ENCODE assay signal across 20 cellular contexts in the genomic region with DNA sequence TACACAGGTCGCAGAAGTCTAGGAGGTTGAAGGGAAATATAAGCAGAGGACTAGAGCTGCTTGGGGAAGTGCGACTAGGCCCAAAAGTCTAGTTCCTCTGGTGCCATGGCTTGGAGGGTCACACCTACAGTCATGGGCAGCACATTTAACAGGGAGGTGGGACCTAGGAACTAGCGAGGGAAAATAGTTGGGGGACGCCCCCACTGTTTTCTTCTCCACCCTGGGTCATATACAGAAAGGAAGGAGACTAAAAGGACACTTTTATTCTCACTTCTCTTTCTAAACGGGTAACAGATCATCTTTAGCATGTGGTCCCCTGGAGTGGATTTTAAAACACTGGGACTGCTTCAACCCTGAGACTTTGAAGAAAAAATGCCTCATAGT. TPM values are rescaled to one million over a fixed set of nuclear protein-coding genes. Genes with fewer than 3 reads are reported as not detected.
DNase-seq lines count a peak whose midpoint lies in the region; ATAC-seq and TF ChIP-seq lines count a peak whose summit lies in the region.
"Had no signal": no experiment of that assay in that cellular context is flagged by ENCODE, and none has a peak within 500 bp of the region (broad histone marks: within the 10 kb centered on the region; RNA-seq: fewer than 3 reads in every experiment).

No MANE protein-coding gene starts in this region.

- H3K9me3 Mint-ChIP-seq in WTC11, result peaks cover 65% of the 10 kb centered on the region
- H3K9me3 Mint-ChIP-seq in nephron progenitor cell, result peaks cover 83% of the 10 kb centered on the region
- peaks cover 7 to 37% (median 19%) of the 10 kb centered on the region in 6 donors for H3K9me3 Mint-ChIP-seq in immature natural killer cell

- H3K4me3 Mint-ChIP-seq in WTC11 (no peak overlapping the region), nephron progenitor cell (no peak overlapping the region), immature natural killer cell (no peak overlapping the region)

- H3K4me1 Mint-ChIP-seq in WTC11 (peaks cover 4% of the 10 kb centered on the region), nephron progenitor cell (no peaks in the 10 kb centered on the region), immature natural killer cell (peaks cover 5 to 6% of the 10 kb centered on the region in 2 donors)

- CTCF ChIA-PET in WTC11 (lab: Charles Lee) (interaction anchor here (0.7 to 1.9 kb wide), 8 partner anchors 10 to 533 kb away, joined by 3 to 12 read pairs (median 3); no protein-coding TSS in a partner anchor), GM10248 (lab: Yijun Ruan, JAX) (no interaction called here)

- peaks cover 3% of the 10 kb centered on the region for H3K27me3 Mint-ChIP-seq in WTC11 (ENCODE audit: low read depth)
- peaks cover 2% of the 10 kb centered on the region for H3K27me3 Mint-ChIP-seq in nephron progenitor cell (ENCODE audit: low read depth, poor library complexity)
- H3K27me3 Mint-ChIP-seq in immature natural killer cell (ENCODE audit: low read depth in 3 of 3), result peaks cover 0 to 2% (median 0%) of the 10 kb centered on the region in 3 donors

- peak; percentile 6 to 24 (median 12) for DNase-seq in NCI-H1417 (lab: John Stamatoyannopoulos, UW)
- DNase-seq in NCI-H1417 treated with DMSO at 0.1 percent for 48 hours (lab: John Stamatoyannopoulos, UW), result no peak
- DNase-seq in GM12865 (ENCODE audit: low read depth), result peak; percentile 9
- peak; percentile 14 for DNase-seq in WTC11 (ENCODE audit: low spot score)
- DNase-seq in nephron progenitor cell, result peak; percentile 30
- no peak for DNase-seq in immature natural killer cell
- no peak for DNase-seq in GM10248 (ENCODE audit: extremely low spot score)
- no peak for DNase-seq in DMS79 (lab: John Stamatoyannopoulos, UW)
- DNase-seq: activated CD4-positive, alpha-beta T cell treated with anti-CD3 and anti-CD28 coated beads, Interleukin-2, amount 50 U/mL, for 1 hour; activated gamma-delta T cell; cortex of kidney; H7; heart left ventricle; KG1; left ventricle myocardium superior; mucosa of descending colon; NCI-H1092 treated with DMSO at 0.1 percent for 48 hours; NCI-H510A treated with DMSO at 0.1 percent for 48 hours; stimulated activated CD4-positive, alpha-beta T cell treated with anti-CD3 and anti-CD28 coated beads, Interleukin-4, amount 100 ng/mL, for 4 hours had no signal

- H3K27ac Mint-ChIP-seq in WTC11 (no peak overlapping the region), nephron progenitor cell (no peak overlapping the region), immature natural killer cell (no peak overlapping the region)

- POLR2A ChIA-PET in WTC11 (lab: Charles Lee) (no interaction called here), GM10248 (lab: Yijun Ruan, JAX) (no interaction called here)

- H3K36me3 Mint-ChIP-seq in WTC11 (peaks cover 64% of the 10 kb centered on the region), nephron progenitor cell (ENCODE audit: low read depth) (peaks cover 93% of the 10 kb centered on the region), immature natural killer cell (peaks cover 17 to 31% (median 22%) of the 10 kb centered on the region in 3 donors)

- ATAC-seq in WTC11, result no peak
- ATAC-seq: heart left ventricle, left ventricle myocardium superior, mucosa of descending colon had no signal

- no peak overlapping the region for H3K4me3 ChIP-seq in GM12865 (ENCODE audit: low read depth, low read length)
- H3K4me3 ChIP-seq: heart left ventricle, mucosa of descending colon, smooth muscle cell had no signal

- TF ChIP-seq CTCF in GM12865 (IDR thresholded peaks at IDR 0.05; ENCODE audit: insufficient read depth, low read depth, low read length, missing control alignments) (no peak), WTC11 (IDR thresholded peaks at IDR 0.05) (no peak), nephron progenitor cell (IDR thresholded peaks at IDR 0.05) (no peak), GM10248 (IDR thresholded peaks at IDR 0.05; ENCODE audit: control extremely low read depth, extremely low read depth, low read depth, missing control alignments) (no peak)

TF ChIP-seq in WTC11, 78 proteins besides CTCF, POLR2A, EP300 and RAD21:
- TF ChIP-seq, protein P1, sequence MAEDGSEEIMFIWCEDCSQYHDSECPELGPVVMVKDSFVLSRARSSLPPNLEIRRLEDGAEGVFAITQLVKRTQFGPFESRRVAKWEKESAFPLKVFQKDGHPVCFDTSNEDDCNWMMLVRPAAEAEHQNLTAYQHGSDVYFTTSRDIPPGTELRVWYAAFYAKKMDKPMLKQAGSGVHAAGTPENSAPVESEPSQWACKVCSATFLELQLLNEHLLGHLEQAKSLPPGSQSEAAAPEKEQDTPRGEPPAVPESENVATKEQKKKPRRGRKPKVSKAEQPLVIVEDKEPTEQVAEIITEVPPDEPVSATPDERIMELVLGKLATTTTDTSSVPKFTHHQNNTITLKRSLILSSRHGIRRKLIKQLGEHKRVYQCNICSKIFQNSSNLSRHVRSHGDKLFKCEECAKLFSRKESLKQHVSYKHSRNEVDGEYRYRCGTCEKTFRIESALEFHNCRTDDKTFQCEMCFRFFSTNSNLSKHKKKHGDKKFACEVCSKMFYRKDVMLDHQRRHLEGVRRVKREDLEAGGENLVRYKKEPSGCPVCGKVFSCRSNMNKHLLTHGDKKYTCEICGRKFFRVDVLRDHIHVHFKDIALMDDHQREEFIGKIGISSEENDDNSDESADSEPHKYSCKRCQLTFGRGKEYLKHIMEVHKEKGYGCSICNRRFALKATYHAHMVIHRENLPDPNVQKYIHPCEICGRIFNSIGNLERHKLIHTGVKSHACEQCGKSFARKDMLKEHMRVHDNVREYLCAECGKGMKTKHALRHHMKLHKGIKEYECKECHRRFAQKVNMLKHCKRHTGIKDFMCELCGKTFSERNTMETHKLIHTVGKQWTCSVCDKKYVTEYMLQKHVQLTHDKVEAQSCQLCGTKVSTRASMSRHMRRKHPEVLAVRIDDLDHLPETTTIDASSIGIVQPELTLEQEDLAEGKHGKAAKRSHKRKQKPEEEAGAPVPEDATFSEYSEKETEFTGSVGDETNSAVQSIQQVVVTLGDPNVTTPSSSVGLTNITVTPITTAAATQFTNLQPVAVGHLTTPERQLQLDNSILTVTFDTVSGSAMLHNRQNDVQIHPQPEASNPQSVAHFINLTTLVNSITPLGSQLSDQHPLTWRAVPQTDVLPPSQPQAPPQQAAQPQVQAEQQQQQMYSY (CRISPR knock-in tag; IDR thresholded peaks at IDR 0.05), result no peak
- TF ChIP-seq NFE2L1 (CRISPR knock-in tag; IDR thresholded peaks at IDR 0.05) (no peak), SP1 (CRISPR knock-in tag; conservative IDR thresholded peaks at IDR 0.05) (no peak), TP53 (CRISPR knock-in tag; IDR thresholded peaks at IDR 0.05) (no peak), SOX15 (CRISPR knock-in tag; IDR thresholded peaks at IDR 0.05) (no peak), FOXP1 (CRISPR knock-in tag; IDR thresholded peaks at IDR 0.05; ENCODE audit: borderline replicate concordance) (no peak)
- TF ChIP-seq, protein P2, sequence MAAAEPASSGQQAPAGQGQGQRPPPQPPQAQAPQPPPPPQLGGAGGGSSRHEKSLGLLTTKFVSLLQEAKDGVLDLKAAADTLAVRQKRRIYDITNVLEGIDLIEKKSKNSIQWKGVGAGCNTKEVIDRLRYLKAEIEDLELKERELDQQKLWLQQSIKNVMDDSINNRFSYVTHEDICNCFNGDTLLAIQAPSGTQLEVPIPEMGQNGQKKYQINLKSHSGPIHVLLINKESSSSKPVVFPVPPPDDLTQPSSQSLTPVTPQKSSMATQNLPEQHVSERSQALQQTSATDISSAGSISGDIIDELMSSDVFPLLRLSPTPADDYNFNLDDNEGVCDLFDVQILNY (CRISPR knock-in tag; IDR thresholded peaks at IDR 0.05), result no peak
- TF ChIP-seq, protein P3, sequence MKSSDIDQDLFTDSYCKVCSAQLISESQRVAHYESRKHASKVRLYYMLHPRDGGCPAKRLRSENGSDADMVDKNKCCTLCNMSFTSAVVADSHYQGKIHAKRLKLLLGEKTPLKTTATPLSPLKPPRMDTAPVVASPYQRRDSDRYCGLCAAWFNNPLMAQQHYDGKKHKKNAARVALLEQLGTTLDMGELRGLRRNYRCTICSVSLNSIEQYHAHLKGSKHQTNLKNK (CRISPR knock-in tag; IDR thresholded peaks at IDR 0.05), result no peak

RNA-seq across cellular contexts. Expression of a gene that starts 16.6 kb away (rescaled TPM):
- total RNA-seq in WTC11 (2021), result 24.3 to 26.9 TPM (median 25.9 TPM) in 3 replicates
- polyA plus RNA-seq in immature natural killer cell, result 10 to 100 TPM; 13.3 to 29.6 (median 17.2) TPM

RNA-seq across cellular contexts. Expression of a gene that starts 16.8 kb away (rescaled TPM):
- 39.1 to 43.4 TPM (median 40.9 TPM) in 3 replicates for total RNA-seq in WTC11 (2021)
- 10 to 100 TPM; 12.8 to 17.1 (median 13.1) TPM for polyA plus RNA-seq in immature natural killer cell

Comparison
In these comparisons a context has a peak if more than half of its experiments do, and no peak if none do; other contexts are left out.
1. DNase-seq: peak in NCI-H1417 (3 of 3), GM12865 (single experiment), WTC11 (single experiment) and nephron progenitor cell (single experiment); none in NCI-H1417 treated with DMSO at 0.1 percent for 48 hours (single experiment), immature natural killer cell (0 of 3), GM10248 (single experiment) and DMS79 (single experiment).